ENCODE assay signal across 13 cellular contexts in the genomic region with DNA sequence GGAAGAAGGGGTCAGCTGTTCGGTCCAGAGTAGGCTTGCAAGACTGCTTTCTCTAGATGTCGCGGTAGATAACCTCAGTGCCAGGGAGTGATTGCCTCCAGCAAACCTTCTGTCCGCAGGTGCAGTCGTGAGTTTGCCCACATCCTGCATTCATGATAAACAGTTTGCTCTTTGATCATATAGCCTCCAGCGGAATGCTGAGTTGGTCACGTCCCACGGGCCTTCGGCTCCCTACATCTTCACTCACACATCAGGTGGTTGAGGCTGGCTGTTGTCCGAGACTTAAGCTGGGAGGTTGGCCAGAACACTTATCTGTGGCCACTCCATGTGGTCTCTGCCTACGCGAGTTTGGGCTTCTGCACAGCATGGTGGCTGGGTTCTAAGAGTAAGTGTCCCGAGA.
DNase-seq lines count a peak whose midpoint lies in the region; ATAC-seq and TF ChIP-seq lines count a peak whose summit lies in the region.
"Had no signal": no experiment of that assay in that cellular context is flagged by ENCODE, and none has a peak within 500 bp of the region (broad histone marks: within the 10 kb centered on the region; RNA-seq: fewer than 3 reads in every experiment).

No MANE protein-coding gene starts in this region.

- H3K27me3 ChIP-seq in Loucy (ENCODE audit: insufficient read depth, low read length, poor library complexity, severe bottlenecking), result no peaks in the 10 kb centered on the region

- H3K79me2 ChIP-seq in Loucy (ENCODE audit: insufficient read depth, low read length), result no peaks in the 10 kb centered on the region

- POLR2A ChIA-PET in MCF 10A (lab: Yijun Ruan, JAX), result no interaction called here

- intact Hi-C loops in MCF 10A (cut with micrococcal nuclease), result no loop called here

- no peaks in the 10 kb centered on the region for H3K36me3 Mint-ChIP-seq in activated naive CD8-positive, alpha-beta T cell
- H3K36me3 Mint-ChIP-seq in activated naive CD8-positive, alpha-beta T cell treated with anti-CD3 and anti-CD28 coated beads for 36 hours, result no peaks in the 10 kb centered on the region
- H3K36me3 Mint-ChIP-seq in MCF 10A (ENCODE audit: insufficient read depth, unreplicated experiment), result no peaks in the 10 kb centered on the region

- H3F3A ChIP-seq in Loucy (ENCODE audit: low read depth), result no peaks in the 10 kb centered on the region

- H3K27ac Mint-ChIP-seq in activated naive CD8-positive, alpha-beta T cell, result no peak overlapping the region
- no peak overlapping the region for H3K27ac Mint-ChIP-seq in activated naive CD8-positive, alpha-beta T cell treated with anti-CD3 and anti-CD28 coated beads for 36 hours
- H3K27ac Mint-ChIP-seq in MCF 10A (ENCODE audit: low read depth, unreplicated experiment), result no peak overlapping the region

- CTCF ChIA-PET in MCF 10A (lab: Yijun Ruan, JAX), result no interaction called here

- H4K20me1 ChIP-seq in Loucy (ENCODE audit: insufficient read depth, low read length, poor library complexity, severe bottlenecking), result no peaks in the 10 kb centered on the region

- H3K4me3 ChIP-seq in Loucy (ENCODE audit: low read length, poor library complexity, severe bottlenecking), result peak overlapping the region; percentile 60

- H3K27me3 Mint-ChIP-seq in activated naive CD8-positive, alpha-beta T cell, result no peaks in the 10 kb centered on the region
- no peaks in the 10 kb centered on the region for H3K27me3 Mint-ChIP-seq in activated naive CD8-positive, alpha-beta T cell treated with anti-CD3 and anti-CD28 coated beads for 36 hours
- H3K27me3 Mint-ChIP-seq in MCF 10A (ENCODE audit: insufficient read depth, unreplicated experiment), result peaks cover 63% of the 10 kb centered on the region

- peak overlapping the region; percentile 35 for H3K9ac ChIP-seq in Loucy (ENCODE audit: low read depth, low read length, poor library complexity, severe bottlenecking)

- no peaks in the 10 kb centered on the region for H3K9me3 Mint-ChIP-seq in activated naive CD8-positive, alpha-beta T cell (ENCODE audit: low read depth)
- H3K9me3 Mint-ChIP-seq in activated naive CD8-positive, alpha-beta T cell treated with anti-CD3 and anti-CD28 coated beads for 36 hours, result no peaks in the 10 kb centered on the region
- no peaks in the 10 kb centered on the region for H3K9me3 Mint-ChIP-seq in MCF 10A (ENCODE audit: unreplicated experiment)

- H3K4me1 Mint-ChIP-seq in activated naive CD8-positive, alpha-beta T cell (ENCODE audit: low read depth), result peaks cover 67% of the 10 kb centered on the region
- peaks cover 48% of the 10 kb centered on the region for H3K4me1 Mint-ChIP-seq in activated naive CD8-positive, alpha-beta T cell treated with anti-CD3 and anti-CD28 coated beads for 36 hours
- H3K4me1 Mint-ChIP-seq in MCF 10A (ENCODE audit: insufficient read depth, unreplicated experiment), result no peaks in the 10 kb centered on the region

- no peak for ATAC-seq in stimulated activated naive CD8-positive, alpha-beta T cell treated with anti-CD3 and anti-CD28 coated beads, Interleukin-15, Interleukin-2, amounts not matched to agents 100 U/mL and 50 U/mL, for 24 hours
- ATAC-seq in HG03175 (IDR thresholded peaks at IDR 0.05; ENCODE audit: unreplicated experiment), result no peak

- no peak for DNase-seq in activated naive CD8-positive, alpha-beta T cell treated with anti-CD3 and anti-CD28 coated beads for 36 hours
- DNase-seq in activated T-helper 1 cell treated with Interleukin-2 at 50 U/mL for 16 hours (ENCODE audit: low read depth), result peak; percentile 14
- DNase-seq in stimulated activated naive CD8-positive, alpha-beta T cell treated with anti-CD3 and anti-CD28 coated beads, Interleukin-15, Interleukin-2, amounts not matched to agents 100 U/mL and 50 U/mL, for 24 hours, result peak; percentile 25
- no peak for DNase-seq in NCI-H2081 (lab: John Stamatoyannopoulos, UW)
- DNase-seq in MCF 10A (ENCODE audit: unreplicated experiment), result no peak
- DNase-seq: activated CD8-positive, alpha-beta memory T cell treated with anti-CD3 and anti-CD28 coated beads, Interleukin-2, amount 50 U/mL, for 48 hours; anterior cingulate cortex; mesendoderm; NK-92 treated with Interleukin-12 subunit alpha and Interleukin-12 subunit beta, amount 100 ng/mL, for 24 hours; SW 1271 had no signal

- no peaks in the 10 kb centered on the region for H3K36me3 ChIP-seq in Loucy (ENCODE audit: insufficient read depth, low read length)

- H3K9me3 ChIP-seq in Loucy (ENCODE audit: insufficient read depth, low read depth, low read length), result no peaks in the 10 kb centered on the region

- TF ChIP-seq CTCF in Loucy (conservative IDR thresholded peaks at IDR 0.05; ENCODE audit: low read length) (no peak), MCF 10A (IDR thresholded peaks at IDR 0.05; ENCODE audit: unreplicated experiment) (no peak)

- peak overlapping the region; percentile 79 for H3K4me2 ChIP-seq in Loucy (ENCODE audit: low read depth, low read length, poor library complexity, severe bottlenecking)

- peak overlapping the region; percentile 53 for H3K4me3 Mint-ChIP-seq in activated naive CD8-positive, alpha-beta T cell
- H3K4me3 Mint-ChIP-seq in activated naive CD8-positive, alpha-beta T cell treated with anti-CD3 and anti-CD28 coated beads for 36 hours, result no peak overlapping the region
- no peak overlapping the region for H3K4me3 Mint-ChIP-seq in MCF 10A (ENCODE audit: unreplicated experiment)

- no peak overlapping the region for H2AFZ ChIP-seq in Loucy (ENCODE audit: low read length)

- H3K9me2 ChIP-seq in Loucy (replicated peaks; ENCODE audit: low read depth, low read length), result no peaks in the 10 kb centered on the region

- BruUV-seq in MCF 10A (replicated peaks; lab: Mats Ljungman, UMichigan), result no TSS peak

- peaks cover 66% of the 10 kb centered on the region for H3K4me1 ChIP-seq in Loucy (ENCODE audit: insufficient read depth, low read length, poor library complexity, severe bottlenecking)

Comparison
In these comparisons a context has a peak if more than half of its experiments do, and no peak if none do; other contexts are left out.
1. DNase-seq: peak in activated T-helper 1 cell treated with Interleukin-2 at 50 U/mL for 16 hours (single experiment) and stimulated activated naive CD8-positive, alpha-beta T cell treated with anti-CD3 and anti-CD28 coated beads, Interleukin-15, Interleukin-2, amounts not matched to agents 100 U/mL and 50 U/mL, for 24 hours (single experiment); none in activated naive CD8-positive, alpha-beta T cell treated with anti-CD3 and anti-CD28 coated beads for 36 hours (single experiment), NCI-H2081 (0 of 2) and MCF 10A (single experiment).